Comparison of ENCODE assay signal across 15 cellular contexts in genomic region chr7:148596354-148596753, GRCh38. TPM values are rescaled to one million over a fixed set of nuclear protein-coding genes. Genes with fewer than 3 reads are reported as not detected.
"Had no signal": no experiment of that assay in that cellular context is flagged by ENCODE, and none has a peak within 500 bp of the region (broad histone marks: within the 10 kb centered on the region; RNA-seq: fewer than 3 reads in every experiment).

No MANE protein-coding gene starts in this region.

RNA-seq across cellular contexts. Expression of gene C7orf33, which starts 5.8 kb away (rescaled TPM):
- total RNA-seq: activated B cell treated with CpG ODN at 0.5 μM for 24 hours; activated CD4-positive, alpha-beta memory T cell treated with anti-CD3 and anti-CD28 coated beads for 36 hours; activated CD4-positive, alpha-beta T cell treated with anti-CD3 and anti-CD28 coated beads, Interleukin-2, amount 10 ng/mL, durations not matched to agents 24 days and 14 days; activated CD8-positive, alpha-beta T cell treated with anti-CD3 and anti-CD28 coated beads for 36 hours; activated naive CD4-positive, alpha-beta T cell treated with anti-CD3 and anti-CD28 coated beads for 36 hours; activated T-cell treated with anti-CD3 and anti-CD28 coated beads, Interleukin-2, amount 50 U/mL, for 4 hours; activated T-cell treated with anti-CD3 and anti-CD28 coated beads, Interleukin-2, amount 50 U/mL, for 72 hours; activated T-helper 1 cell treated with anti-CD3 and anti-CD28 coated beads, Interleukin-12 subunit alpha, Interleukin-12 subunit beta, Interleukin-2, Interleukin-4 antibody, amounts not matched to agents 30 ng/mL and 10 ng/mL and 1 ng/mL, durations not matched to agents 14 hours and 24 hours and 36 hours; activated T-helper 17 cell treated with anti-CD3 and anti-CD28 coated beads, Interleukin-2, amount 50 U/mL, for 72 hours; adrenal gland; aorta; astrocyte; body of pancreas; breast epithelium; cardiac septum had no signal
- polyA plus RNA-seq: adrenal gland, aorta had no signal
